ENCODE assay signal across 12 cellular contexts in genomic region chr1:246114369-246114768, GRCh38.
"Had no signal": no experiment of that assay in that cellular context is flagged by ENCODE, and none has a peak within 500 bp of the region (broad histone marks: within the 10 kb centered on the region; RNA-seq: fewer than 3 reads in every experiment).

No MANE protein-coding gene starts in this region.

- H3K4me3 Mint-ChIP-seq: stimulated activated naive CD8-positive, alpha-beta T cell treated with anti-CD3 and anti-CD28 coated beads, Interleukin-15, Interleukin-2, amounts not matched to agents 100 ng/mL and 50 ng/mL, for 24 hours; type B pancreatic cell had no signal

- H3K9me3 Mint-ChIP-seq: activated T-helper 2 cell treated with anti-CD3 and anti-CD28 coated beads, Interferon-gamma antibody, Interleukin-2, Interleukin-4, amounts not matched to agents 10 μg/mL and 5 μg/mL and 100 μg/mL, durations not matched to agents 14 hours and 24 hours and 36 hours; stimulated activated naive CD8-positive, alpha-beta T cell treated with anti-CD3 and anti-CD28 coated beads, Interleukin-15, Interleukin-2, amounts not matched to agents 100 ng/mL and 50 ng/mL, for 24 hours; type B pancreatic cell had no signal

- H3K4me3 ChIP-seq: sigmoid colon, spleen, suprapubic skin had no signal

- DNase-seq: activated naive CD4-positive, alpha-beta T cell treated with anti-CD3 and anti-CD28 coated beads, Interleukin-2, amount 50 U/mL, for 16 hours; foreskin fibroblast; glutamatergic neuron; hypothalamus; midbrain; sigmoid colon; spleen had no signal

- H3K27ac ChIP-seq: parathyroid adenoma, sigmoid colon, suprapubic skin had no signal

- H3K4me1 ChIP-seq: parathyroid adenoma had no signal

- H3K36me3 ChIP-seq: sigmoid colon, suprapubic skin had no signal

- H3K9ac ChIP-seq: parathyroid adenoma had no signal

- H3K27me3 Mint-ChIP-seq: stimulated activated naive CD8-positive, alpha-beta T cell treated with anti-CD3 and anti-CD28 coated beads, Interleukin-15, Interleukin-2, amounts not matched to agents 100 ng/mL and 50 ng/mL, for 24 hours; type B pancreatic cell had no signal

- H3K36me3 Mint-ChIP-seq: type B pancreatic cell had no signal

- H3K27ac Mint-ChIP-seq: activated T-helper 2 cell treated with anti-CD3 and anti-CD28 coated beads, Interferon-gamma antibody, Interleukin-2, Interleukin-4, amounts not matched to agents 10 μg/mL and 5 μg/mL and 100 μg/mL, durations not matched to agents 14 hours and 24 hours and 36 hours; stimulated activated naive CD8-positive, alpha-beta T cell treated with anti-CD3 and anti-CD28 coated beads, Interleukin-15, Interleukin-2, amounts not matched to agents 100 ng/mL and 50 ng/mL, for 24 hours; type B pancreatic cell had no signal

- H3K27me3 ChIP-seq: sigmoid colon, spleen, suprapubic skin had no signal

- H3K9me3 ChIP-seq: sigmoid colon, suprapubic skin had no signal
